ENCODE assay signal across 28 cellular contexts in the genomic region with DNA sequence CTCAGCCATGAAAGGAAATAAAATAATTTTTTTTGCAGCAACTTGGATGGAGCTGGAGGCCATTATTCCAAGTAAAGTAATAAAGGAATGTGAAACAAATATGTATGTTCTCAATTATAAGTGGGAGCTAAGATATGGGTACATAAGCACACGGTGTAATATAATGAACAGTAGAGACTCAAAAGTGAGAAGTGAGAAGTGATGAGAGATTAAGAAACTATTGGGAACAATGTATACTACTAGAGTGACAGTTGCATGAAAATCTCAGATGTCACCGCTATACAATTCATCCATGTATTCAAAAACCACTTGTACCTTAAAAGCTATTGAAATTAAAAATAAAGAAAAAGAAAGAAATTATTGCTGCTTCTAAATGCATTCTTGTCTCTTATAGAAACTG.
"Had no signal": no experiment of that assay in that cellular context is flagged by ENCODE, and none has a peak within 500 bp of the region (broad histone marks: within the 10 kb centered on the region; RNA-seq: fewer than 3 reads in every experiment).

No MANE protein-coding gene starts in this region.

- ATAC-seq: activated naive CD4-positive, alpha-beta T cell treated with anti-CD3 and anti-CD28 coated beads, Interleukin-2, amount 50 U/mL, for 72 hours; activated naive CD8-positive, alpha-beta T cell treated with anti-CD3 and anti-CD28 coated beads, Interleukin-2, amount 50 U/mL, for 24 hours; activated T-cell treated with anti-CD3 and anti-CD28 coated beads, Interleukin-2, amount 50 U/mL, for 4 hours; activated T-cell treated with anti-CD3 and anti-CD28 coated beads, Interleukin-2, amount 50 U/mL, for 72 hours; activated T-helper 17 cell treated with anti-CD3 and anti-CD28 coated beads, Interleukin-2, amount 50 U/mL, for 72 hours; body of pancreas had no signal

- DNase-seq: activated effector memory CD4-positive, alpha-beta T cell treated with anti-CD3 and anti-CD28 coated beads, Interleukin-2, amount 50 U/mL, for 16 hours; activated effector memory CD4-positive, alpha-beta T cell treated with Interleukin-2 at 50 U/mL for 16 hours; activated gamma-delta T cell; activated gamma-delta T cell treated with Interleukin-2 at 50 U/mL for 16 hours; activated naive CD4-positive, alpha-beta T cell; activated naive CD4-positive, alpha-beta T cell treated with anti-CD3 and anti-CD28 coated beads for 36 hours; activated naive CD4-positive, alpha-beta T cell treated with anti-CD3 and anti-CD28 coated beads, Interleukin-2, amount 10 ng/mL, durations not matched to agents 7 days and 5 days; activated naive CD4-positive, alpha-beta T cell treated with anti-CD3 and anti-CD28 coated beads, Interleukin-2, amount 50 U/mL, for 16 hours; activated naive CD4-positive, alpha-beta T cell treated with Interleukin-2 at 50 U/mL for 16 hours; activated naive CD8-positive, alpha-beta T cell treated with anti-CD3 and anti-CD28 coated beads for 36 hours; activated naive CD8-positive, alpha-beta T cell treated with anti-CD3 and anti-CD28 coated beads, Interleukin-2, amount 10 ng/mL, durations not matched to agents 7 days and 5 days; activated naive CD8-positive, alpha-beta T cell treated with anti-CD3 and anti-CD28 coated beads, Interleukin-2, amount 50 U/mL, for 24 hours; activated T-cell treated with anti-CD3 and anti-CD28 coated beads, Interleukin-2, amount 50 U/mL, for 24 hours; activated T-cell treated with anti-CD3 and anti-CD28 coated beads, Interleukin-2, amount 50 U/mL, for 4 hours; activated T-cell treated with anti-CD3 and anti-CD28 coated beads, Interleukin-2, amount 50 U/mL, for 48 hours; activated T-cell treated with anti-CD3 and anti-CD28 coated beads, Interleukin-2, amount 50 U/mL, for 72 hours; adrenal gland; amniotic stem cell; amygdala; anterior cingulate cortex; aorta; body of pancreas; brain microvascular endothelial cell; caudate nucleus; central memory CD4-positive, alpha-beta T cell; cerebellar nuclear complex had no signal
